In genomic region chr1:1782399-1783221, GRCh38 we compare ENCODE assay signal across 8 cellular contexts. TPM values are rescaled to one million over a fixed set of nuclear protein-coding genes. Genes with fewer than 3 reads are reported as not detected.
A peak's percentile ranks its signal among the peaks of the same experiment; 100 is the strongest.
DNase-seq lines count a peak whose midpoint lies in the region; ATAC-seq, FAIRE-seq and TF ChIP-seq lines count a peak whose summit lies in the region.

No MANE protein-coding gene starts in this region.

- H3K9me3 ChIP-seq in right cardiac atrium (ENCODE audit: control insufficient read depth, low read length): no peaks in the 10 kb centered on the region
- H3K9me3 ChIP-seq in sigmoid colon: no peaks in the 10 kb centered on the region

- no peaks in the 10 kb centered on the region for H3K9me3 Mint-ChIP-seq in activated naive CD8-positive, alpha-beta T cell treated with anti-CD3 and anti-CD28 coated beads, Interleukin-2, amount 10 ng/mL, durations not matched to agents 7 days and 5 days

- WGBS in right cardiac atrium: 3% methylated on average over 36 of the region's 36 CpGs
- 2 to 8% methylated on average over 36 of the region's 36 CpGs for WGBS in sigmoid colon, 2 donors

- no peak for TF ChIP-seq EP300 in sigmoid colon (IDR thresholded peaks at IDR 0.05)

- intact Hi-C loops in right cardiac atrium (cut with DNase I) (loop anchor here (5.0 to 10.0 kb wide), 3 partner anchors 112 to 125 kb away; partner anchors contain the start of gene GNB1 (in 1 of the 4)), sigmoid colon (cut with DNase I) (no loop called here)

- peaks cover 34% of the 10 kb centered on the region for H3K4me1 Mint-ChIP-seq in activated naive CD8-positive, alpha-beta T cell treated with anti-CD3 and anti-CD28 coated beads, Interleukin-2, amount 10 ng/mL, durations not matched to agents 7 days and 5 days

- POLR2A ChIA-PET in activated naive CD8-positive, alpha-beta T cell treated with anti-CD3 and anti-CD28 coated beads, Interleukin-2, amount 10 ng/mL, durations not matched to agents 7 days and 5 days (lab: Charles Lee): no interaction called here

- TF ChIP-seq CTCF in sigmoid colon (IDR thresholded peaks at IDR 0.05): no peak

- TF ChIP-seq POLR2A in GM12891 (IDR thresholded peaks at IDR 0.05; ENCODE audit: low read depth, low read length): peak; percentile 22; the same call in 1 of the 2 replicates
- no peak for TF ChIP-seq POLR2A in sigmoid colon (IDR thresholded peaks at IDR 0.05)

- FAIRE-seq in GM12891 (lab: Jason Lieb, UNC): peak; percentile 73

- no peaks in the 10 kb centered on the region for H3K27me3 ChIP-seq in right cardiac atrium (ENCODE audit: control insufficient read depth, insufficient read depth)
- H3K27me3 ChIP-seq in sigmoid colon: no peaks in the 10 kb centered on the region

- peak overlapping the region; percentile 89 for H3K27ac Mint-ChIP-seq in activated naive CD8-positive, alpha-beta T cell treated with anti-CD3 and anti-CD28 coated beads, Interleukin-2, amount 10 ng/mL, durations not matched to agents 7 days and 5 days

- peak; percentile 0 for ATAC-seq in activated naive CD8-positive, alpha-beta T cell treated with anti-CD3 and anti-CD28 coated beads, Interleukin-2, amount 10 ng/mL, durations not matched to agents 7 days and 5 days (ENCODE audit: low read depth)
- ATAC-seq in right cardiac atrium (peak; percentile 71 to 74), HG03095 (IDR thresholded peaks at IDR 0.05; ENCODE audit: unreplicated experiment) (no peak)

- H3K27me3 Mint-ChIP-seq in activated naive CD8-positive, alpha-beta T cell treated with anti-CD3 and anti-CD28 coated beads, Interleukin-2, amount 10 ng/mL, durations not matched to agents 7 days and 5 days: no peaks in the 10 kb centered on the region

- H3K4me3 Mint-ChIP-seq in activated naive CD8-positive, alpha-beta T cell treated with anti-CD3 and anti-CD28 coated beads, Interleukin-2, amount 10 ng/mL, durations not matched to agents 7 days and 5 days: peak overlapping the region; percentile 64

- H3K4me1 ChIP-seq in right cardiac atrium (ENCODE audit: control insufficient read depth, insufficient read depth, low read length) (peaks cover 15% of the 10 kb centered on the region), sigmoid colon (peaks cover 0 to 49% (median 37%) of the 10 kb centered on the region in 4 donors)

- H3K27ac ChIP-seq in right cardiac atrium (ENCODE audit: low read length): peak overlapping the region; percentile 70
- H3K27ac ChIP-seq in sigmoid colon: peak overlapping the region; percentile 61 to 91 (median 76)

- DNase-seq in GM12891 (ENCODE audit: insufficient read length, low spot score) (no peak), NCI-H460 (ENCODE audit: extremely low read depth, low read depth) (peak; percentile 60), right cardiac atrium (peak; percentile 77 to 90 (median 88)), sigmoid colon (no peak), ecto neural progenitor cell (ENCODE audit: low spot score) (no peak)
- DNase-seq in activated naive CD8-positive, alpha-beta T cell treated with anti-CD3 and anti-CD28 coated beads, Interleukin-2, amount 10 ng/mL, durations not matched to agents 7 days and 5 days: peak; percentile 57
- DNase-seq in stimulated activated CD4-positive, alpha-beta T cell treated with anti-CD3 and anti-CD28 coated beads, Interleukin-4, amount 100 ng/mL, for 1 hour: no peak

- H3K36me3 ChIP-seq in sigmoid colon: peaks cover 12 to 32% (median 23%) of the 10 kb centered on the region in 4 donors

- H3K4me3 ChIP-seq in right cardiac atrium (ENCODE audit: low read length) (no peak overlapping the region), sigmoid colon (peak overlapping the region in 3 of 4 donors; percentile 13 to 34 (median 24))

- peaks cover 6% of the 10 kb centered on the region for H3K36me3 Mint-ChIP-seq in activated naive CD8-positive, alpha-beta T cell treated with anti-CD3 and anti-CD28 coated beads, Interleukin-2, amount 10 ng/mL, durations not matched to agents 7 days and 5 days

TF ChIP-seq in GM12891, 5 proteins besides CTCF, POLR2A, EP300 and RAD21:
- peak; percentile 73 for TF ChIP-seq SPI1 (IDR thresholded peaks at IDR 0.05; ENCODE audit: low read depth, low read length)
- TF ChIP-seq PAX5 (IDR thresholded peaks at IDR 0.05; ENCODE audit: insufficient read depth, low read length, severe bottlenecking): no peak

RNA-seq across cellular contexts. Expression of gene NADK, which starts 4.3 kb away (rescaled TPM):
- polyA plus RNA-seq in GM12891 (2012; ENCODE audit: low read depth, missing spikeins): 43.3 TPM
- 41.3 and 48.5 TPM in 2 replicates for total RNA-seq in NCI-H460 (2014; rRNA removed; shearing (Covaris generic))
- 113 and 122 TPM in 2 replicates for polyA plus RNA-seq in NCI-H460 (2014; cell fraction: nucleus; rRNA removed)
- total RNA-seq in activated naive CD8-positive, alpha-beta T cell treated with anti-CD3 and anti-CD28 coated beads, Interleukin-2, amount 10 ng/mL, durations not matched to agents 7 days and 5 days: 10 to 100 TPM; 69.7 to 74.3 TPM
- total RNA-seq in right cardiac atrium (10 to 100 TPM; 31.8 to 42.8 (median 38.2) TPM), sigmoid colon (10 to 100 TPM; 34.9 to 66.7 (median 42.4) TPM)
- polyA plus RNA-seq in right cardiac atrium (25.5 TPM), sigmoid colon (100 to 1,000 TPM in 2 of 3 donors, 10 to 100 TPM in 1; 72.7 to 121 (median 107) TPM)

RNA-seq across cellular contexts. Expression of gene CDK11A, which starts 58.5 kb away (rescaled TPM):
- 30.7 TPM for polyA plus RNA-seq in GM12891 (2012; ENCODE audit: low read depth, missing spikeins)
- total RNA-seq in NCI-H460 (2014; rRNA removed; shearing (Covaris generic)): 11.5 and 17.3 TPM in 2 replicates
- polyA plus RNA-seq in NCI-H460 (2014; cell fraction: nucleus; rRNA removed): 55.1 and 61.3 TPM in 2 replicates
- 100 to 1,000 TPM; 104 to 106 TPM for total RNA-seq in activated naive CD8-positive, alpha-beta T cell treated with anti-CD3 and anti-CD28 coated beads, Interleukin-2, amount 10 ng/mL, durations not matched to agents 7 days and 5 days
- total RNA-seq in right cardiac atrium (10 to 100 TPM; 16.9 to 25.4 (median 21.8) TPM), sigmoid colon (10 to 100 TPM; 21.6 to 53.7 (median 37.5) TPM)
- polyA plus RNA-seq in right cardiac atrium (21.6 TPM), sigmoid colon (10 to 100 TPM; 19.8 to 35.0 (median 33.1) TPM)

Comparison
In these comparisons a context has a peak if more than half of its experiments do, and no peak if none do; other contexts are left out.
1. DNase-seq: peak in NCI-H460 (single experiment), activated naive CD8-positive, alpha-beta T cell treated with anti-CD3 and anti-CD28 coated beads, Interleukin-2, amount 10 ng/mL, durations not matched to agents 7 days and 5 days (single experiment) and right cardiac atrium (3 of 3); none in GM12891 (single experiment), sigmoid colon (single experiment), ecto neural progenitor cell (single experiment) and stimulated activated CD4-positive, alpha-beta T cell treated with anti-CD3 and anti-CD28 coated beads, Interleukin-4, amount 100 ng/mL, for 1 hour (single experiment).